ENCODE assay signal across 26 cellular contexts in the genomic region with DNA sequence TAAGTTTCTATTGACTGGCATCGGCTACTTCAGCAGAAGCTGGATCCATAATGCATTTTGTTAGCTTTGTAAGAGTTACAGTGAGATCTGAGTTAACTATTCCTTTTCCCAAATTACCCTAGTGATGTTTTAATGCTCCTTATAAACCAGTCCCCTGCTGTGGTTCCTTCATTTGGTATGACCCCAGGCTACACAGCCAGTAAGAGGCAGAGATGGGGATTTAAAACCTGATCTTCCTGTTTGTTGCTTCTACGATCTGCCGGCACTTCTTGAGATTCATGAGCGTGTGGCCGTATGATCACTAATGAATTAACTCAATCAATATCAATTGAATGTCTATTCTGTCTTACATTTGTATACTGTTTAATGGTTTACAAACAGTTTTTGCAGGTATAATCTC.
"Had no signal": no experiment of that assay in that cellular context is flagged by ENCODE, and none has a peak within 500 bp of the region (broad histone marks: within the 10 kb centered on the region; RNA-seq: fewer than 3 reads in every experiment).

No MANE protein-coding gene starts in this region.

- H3K27ac ChIP-seq: adrenal gland, body of pancreas, epithelial cell of prostate, WERI-Rb-1 had no signal

- H3K4me3 ChIP-seq: adrenal gland, body of pancreas had no signal

- H3K36me3 ChIP-seq: adrenal gland, WERI-Rb-1 had no signal

- H3K27me3 ChIP-seq: adrenal gland, body of pancreas had no signal

- DNase-seq: activated B cell treated with CpG ODN at 0.5 μM for 24 hours; activated CD4-positive, alpha-beta T cell treated with anti-CD3 and anti-CD28 coated beads for 48 hours; activated CD4-positive, alpha-beta T cell treated with anti-CD3 and anti-CD28 coated beads, Interleukin-2, amount 50 U/mL, for 1 hour; activated CD4-positive, alpha-beta T cell treated with anti-CD3 and anti-CD28 coated beads, Interleukin-2, amount 50 U/mL, for 48 hours; activated CD8-positive, alpha-beta memory T cell treated with anti-CD3 and anti-CD28 coated beads for 24 hours; activated CD8-positive, alpha-beta T cell treated with anti-CD3 and anti-CD28 coated beads for 36 hours; activated effector memory CD4-positive, alpha-beta T cell treated with anti-CD3 and anti-CD28 coated beads, Interleukin-2, amount 50 U/mL, for 16 hours; activated naive CD4-positive, alpha-beta T cell treated with anti-CD3 and anti-CD28 coated beads for 36 hours; activated naive CD8-positive, alpha-beta T cell treated with anti-CD3 and anti-CD28 coated beads for 36 hours; activated naive CD8-positive, alpha-beta T cell treated with anti-CD3 and anti-CD28 coated beads, Interleukin-2, amount 50 U/mL, for 24 hours; activated T-cell treated with anti-CD3 and anti-CD28 coated beads, Interleukin-2, amount 50 U/mL, for 4 hours; adrenal gland; amygdala; aorta; body of pancreas; caudate nucleus; cortex of kidney; dermis blood vessel endothelial cell; effector CD4-positive, alpha-beta T cell; effector memory CD8-positive, alpha-beta T cell; foreskin fibroblast; hippocampal formation; T1000; WERI-Rb-1 had no signal

- ATAC-seq: activated CD4-positive, CD25-positive, alpha-beta regulatory T cell treated with anti-CD3 and anti-CD28 coated beads, Interleukin-2, amount 50 U/mL, for 24 hours; activated CD8-positive, alpha-beta T cell treated with anti-CD3 and anti-CD28 coated beads for 36 hours; activated naive CD8-positive, alpha-beta T cell treated with anti-CD3 and anti-CD28 coated beads, Interleukin-2, amount 50 U/mL, for 24 hours; activated T-cell treated with anti-CD3 and anti-CD28 coated beads, Interleukin-2, amount 50 U/mL, for 4 hours; body of pancreas; effector memory CD8-positive, alpha-beta T cell had no signal
